Comparison of ENCODE assay signal across 9 cellular contexts in the genomic region with DNA sequence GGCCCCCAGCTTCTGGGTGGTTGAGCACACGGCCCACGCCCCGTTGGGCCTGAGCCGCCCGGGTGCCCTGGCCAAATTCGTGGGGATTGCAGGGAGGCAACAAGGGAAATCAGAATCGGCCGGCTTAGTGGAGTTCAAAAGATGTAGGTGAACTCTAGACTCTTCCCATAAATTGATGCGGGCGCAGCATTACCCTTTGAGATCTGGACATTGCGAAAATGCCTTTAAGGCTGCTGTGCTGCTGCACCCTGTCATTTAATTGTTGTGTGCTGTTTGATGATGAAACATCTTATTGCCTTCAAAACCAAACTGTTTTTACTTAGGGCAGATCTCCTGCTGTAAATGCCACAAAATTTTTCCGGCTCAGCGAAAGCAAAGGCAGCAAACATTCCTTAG. TPM values are rescaled to one million over a fixed set of nuclear protein-coding genes. Genes with fewer than 3 reads are reported as not detected.
A peak's percentile ranks its signal among the peaks of the same experiment; 100 is the strongest.
DNase-seq lines count a peak whose midpoint lies in the region; ATAC-seq and TF ChIP-seq lines count a peak whose summit lies in the region.
"Had no signal": no experiment of that assay in that cellular context is flagged by ENCODE, and none has a peak within 500 bp of the region (broad histone marks: within the 10 kb centered on the region; RNA-seq: fewer than 3 reads in every experiment).

No MANE protein-coding gene starts in this region.

- in situ Hi-C loops in astrocyte of the spinal cord (cut with HindIII; ENCODE audit: low sequenced_read_pairs) = no loop called here

- TF ChIP-seq RAD21 in liver (IDR thresholded peaks at IDR 0.05) = no peak

- WGBS in liver = 3% methylated on average over 13 of the region's 13 CpGs
- WGBS in upper lobe of left lung, 2 donors = 20 to 53% methylated on average over 1 to 9 of the region's 13 CpGs

- H3K9me3 ChIP-seq in liver (ENCODE audit: control insufficient read depth in 4 of 4, low read length in 3 of 4) (peaks cover 0 to 5% (median 2%) of the 10 kb centered on the region in 4 donors), upper lobe of left lung (no peaks in the 10 kb centered on the region)

- TF ChIP-seq EP300 in upper lobe of left lung (IDR thresholded peaks at IDR 0.05) = no peak

- no peak for TF ChIP-seq CTCF in astrocyte of the spinal cord (IDR thresholded peaks at IDR 0.05; ENCODE audit: low read depth, low read length)
- TF ChIP-seq CTCF in liver (IDR thresholded peaks at IDR 0.05; ENCODE audit: low read depth, low read length, missing input control) = no peak
- no peak for TF ChIP-seq CTCF in upper lobe of left lung (IDR thresholded peaks at IDR 0.05)

- ATAC-seq in HG03457 (IDR thresholded peaks at IDR 0.05; ENCODE audit: unreplicated experiment) = peak; percentile 15
- peak in 1 of 2 donors; percentile 25 for ATAC-seq in upper lobe of left lung (ENCODE audit: low FRiP score in 2 of 2)

- H3K27me3 ChIP-seq in liver (ENCODE audit: control insufficient read depth in 4 of 4, insufficient read depth in 4 of 4, low read length in 3 of 4) (no peaks in the 10 kb centered on the region), upper lobe of left lung (no peaks in the 10 kb centered on the region)

- H3K4me1 ChIP-seq in liver (ENCODE audit: control insufficient read depth in 4 of 4, insufficient read depth in 4 of 4, low read length in 3 of 4) (peaks cover 5 to 29% (median 21%) of the 10 kb centered on the region in 4 donors), upper lobe of left lung (peaks cover 0 to 7% (median 5%) of the 10 kb centered on the region in 4 donors)

- peak in 1 of 4 donors; percentile 3 for TF ChIP-seq POLR2A in upper lobe of left lung (IDR thresholded peaks at IDR 0.05)

- H3K9ac ChIP-seq in liver (ENCODE audit: low read depth in 1 of 2, low read length in 2 of 2) = peak overlapping the region in 1 of 2 donors; percentile 22

- DNase-seq in AG08396 (ENCODE audit: low spot score) (peak; percentile 29), astrocyte of the spinal cord (ENCODE audit: low read depth, low spot score) (peak; percentile 22), upper lobe of left lung (no peak), cerebellar nuclear complex (lab: John Stamatoyannopoulos, UW) (no peak), COLO829 (ENCODE audit: low spot score) (no peak), iPS-NIHi7 (ENCODE audit: extremely low spot score) (no peak)

- H3K4me3 ChIP-seq in astrocyte of the spinal cord (ENCODE audit: low read depth, low read length) = peak overlapping the region; percentile 47
- H3K4me3 ChIP-seq in liver (ENCODE audit: low read depth in 1 of 3, low read length in 3 of 3) = peak overlapping the region; percentile 60 to 81 (median 80)
- peak overlapping the region in 3 of 4 donors; percentile 50 to 81 (median 69) for H3K4me3 ChIP-seq in upper lobe of left lung

- H3K36me3 ChIP-seq in liver (ENCODE audit: control insufficient read depth in 4 of 4, insufficient read depth in 3 of 4, low read depth in 1 of 4, low read length in 3 of 4) (no peaks in the 10 kb centered on the region), upper lobe of left lung (no peaks in the 10 kb centered on the region)

- H3K27ac ChIP-seq in liver (ENCODE audit: low read depth in 1 of 2, low read length in 2 of 2) (peak overlapping the region; percentile 58 to 64), upper lobe of left lung (peak overlapping the region; percentile 30 to 87 (median 71))

TF ChIP-seq in liver, 16 proteins besides CTCF, POLR2A, EP300 and RAD21:
- TF ChIP-seq, protein P1, sequence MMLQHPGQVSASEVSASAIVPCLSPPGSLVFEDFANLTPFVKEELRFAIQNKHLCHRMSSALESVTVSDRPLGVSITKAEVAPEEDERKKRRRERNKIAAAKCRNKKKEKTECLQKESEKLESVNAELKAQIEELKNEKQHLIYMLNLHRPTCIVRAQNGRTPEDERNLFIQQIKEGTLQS (IDR thresholded peaks at IDR 0.05) = peak; percentile 29
- no peak for TF ChIP-seq FOXA2 (IDR thresholded peaks at IDR 0.05)
- TF ChIP-seq TAF1 (conservative IDR thresholded peaks at IDR 0.05) = no peak
- no peak for TF ChIP-seq NR2F2 (IDR thresholded peaks at IDR 0.05)
- TF ChIP-seq, protein P2, sequence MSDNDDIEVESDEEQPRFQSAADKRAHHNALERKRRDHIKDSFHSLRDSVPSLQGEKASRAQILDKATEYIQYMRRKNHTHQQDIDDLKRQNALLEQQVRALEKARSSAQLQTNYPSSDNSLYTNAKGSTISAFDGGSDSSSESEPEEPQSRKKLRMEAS (IDR thresholded peaks at IDR 0.05) = no peak
- TF ChIP-seq, protein P3, sequence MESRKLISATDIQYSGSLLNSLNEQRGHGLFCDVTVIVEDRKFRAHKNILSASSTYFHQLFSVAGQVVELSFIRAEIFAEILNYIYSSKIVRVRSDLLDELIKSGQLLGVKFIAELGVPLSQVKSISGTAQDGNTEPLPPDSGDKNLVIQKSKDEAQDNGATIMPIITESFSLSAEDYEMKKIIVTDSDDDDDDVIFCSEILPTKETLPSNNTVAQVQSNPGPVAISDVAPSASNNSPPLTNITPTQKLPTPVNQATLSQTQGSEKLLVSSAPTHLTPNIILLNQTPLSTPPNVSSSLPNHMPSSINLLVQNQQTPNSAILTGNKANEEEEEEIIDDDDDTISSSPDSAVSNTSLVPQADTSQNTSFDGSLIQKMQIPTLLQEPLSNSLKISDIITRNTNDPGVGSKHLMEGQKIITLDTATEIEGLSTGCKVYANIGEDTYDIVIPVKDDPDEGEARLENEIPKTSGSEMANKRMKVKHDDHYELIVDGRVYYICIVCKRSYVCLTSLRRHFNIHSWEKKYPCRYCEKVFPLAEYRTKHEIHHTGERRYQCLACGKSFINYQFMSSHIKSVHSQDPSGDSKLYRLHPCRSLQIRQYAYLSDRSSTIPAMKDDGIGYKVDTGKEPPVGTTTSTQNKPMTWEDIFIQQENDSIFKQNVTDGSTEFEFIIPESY (IDR thresholded peaks at IDR 0.05) = no peak
- no peak for TF ChIP-seq JUND (IDR thresholded peaks at IDR 0.05)
- TF ChIP-seq GABPA (IDR thresholded peaks at IDR 0.05 in 1 of 2, conservative IDR thresholded peaks at IDR 0.05 in 1 of 2) = no peak
- no peak for TF ChIP-seq EGR1 (IDR thresholded peaks at IDR 0.05; ENCODE audit: low read depth in 2 of 2)
- peak; percentile 48 for TF ChIP-seq SP1 (IDR thresholded peaks at IDR 0.05)
- no peak for TF ChIP-seq YY1 (IDR thresholded peaks at IDR 0.05)
- TF ChIP-seq HNF4G (IDR thresholded peaks at IDR 0.05) = no peak
- TF ChIP-seq, protein P4, sequence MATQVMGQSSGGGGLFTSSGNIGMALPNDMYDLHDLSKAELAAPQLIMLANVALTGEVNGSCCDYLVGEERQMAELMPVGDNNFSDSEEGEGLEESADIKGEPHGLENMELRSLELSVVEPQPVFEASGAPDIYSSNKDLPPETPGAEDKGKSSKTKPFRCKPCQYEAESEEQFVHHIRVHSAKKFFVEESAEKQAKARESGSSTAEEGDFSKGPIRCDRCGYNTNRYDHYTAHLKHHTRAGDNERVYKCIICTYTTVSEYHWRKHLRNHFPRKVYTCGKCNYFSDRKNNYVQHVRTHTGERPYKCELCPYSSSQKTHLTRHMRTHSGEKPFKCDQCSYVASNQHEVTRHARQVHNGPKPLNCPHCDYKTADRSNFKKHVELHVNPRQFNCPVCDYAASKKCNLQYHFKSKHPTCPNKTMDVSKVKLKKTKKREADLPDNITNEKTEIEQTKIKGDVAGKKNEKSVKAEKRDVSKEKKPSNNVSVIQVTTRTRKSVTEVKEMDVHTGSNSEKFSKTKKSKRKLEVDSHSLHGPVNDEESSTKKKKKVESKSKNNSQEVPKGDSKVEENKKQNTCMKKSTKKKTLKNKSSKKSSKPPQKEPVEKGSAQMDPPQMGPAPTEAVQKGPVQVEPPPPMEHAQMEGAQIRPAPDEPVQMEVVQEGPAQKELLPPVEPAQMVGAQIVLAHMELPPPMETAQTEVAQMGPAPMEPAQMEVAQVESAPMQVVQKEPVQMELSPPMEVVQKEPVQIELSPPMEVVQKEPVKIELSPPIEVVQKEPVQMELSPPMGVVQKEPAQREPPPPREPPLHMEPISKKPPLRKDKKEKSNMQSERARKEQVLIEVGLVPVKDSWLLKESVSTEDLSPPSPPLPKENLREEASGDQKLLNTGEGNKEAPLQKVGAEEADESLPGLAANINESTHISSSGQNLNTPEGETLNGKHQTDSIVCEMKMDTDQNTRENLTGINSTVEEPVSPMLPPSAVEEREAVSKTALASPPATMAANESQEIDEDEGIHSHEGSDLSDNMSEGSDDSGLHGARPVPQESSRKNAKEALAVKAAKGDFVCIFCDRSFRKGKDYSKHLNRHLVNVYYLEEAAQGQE (IDR thresholded peaks at IDR 0.05) = no peak
- no peak for TF ChIP-seq FOXA1 (IDR thresholded peaks at IDR 0.05)
- TF ChIP-seq RXRA (IDR thresholded peaks at IDR 0.05) = peak; percentile 22 to 35
- TF ChIP-seq HNF4A (conservative IDR thresholded peaks at IDR 0.05) = peak; percentile 43 to 54

RNA-seq across cellular contexts. Expression of a gene that starts 0.4 kb away (rescaled TPM):
- total RNA-seq in liver (100 to 1,000 TPM in 1 of 2 donors, 10 to 100 TPM in 1; 24.3 to 168 TPM), upper lobe of left lung (10 to 100 TPM; 34.2 to 88.0 (median 52.4) TPM)
- 10 to 100 TPM; 13.8 to 22.5 TPM for polyA plus RNA-seq in liver

RNA-seq across cellular contexts. Expression of a gene that starts 28.8 kb away (rescaled TPM):
- under 1 TPM in 1 of 2 donors, not detected in 1; 0.50 TPM for total RNA-seq in liver
- not detected for polyA plus RNA-seq in liver
- 1 to 10 TPM in 1 of 6 donors, not detected in 5; 1.5 TPM for total RNA-seq in upper lobe of left lung
- total RNA-seq: lung microvascular endothelial cell had no signal

RNA-seq across cellular contexts. Expression of a gene that starts 43.0 kb away (rescaled TPM):
- total RNA-seq in liver (10 to 100 TPM; 18.7 to 21.9 TPM), upper lobe of left lung (10 to 100 TPM; 24.1 to 52.4 (median 33.2) TPM)
- 10 to 100 TPM; 14.0 to 14.3 TPM for polyA plus RNA-seq in liver

RNA-seq across cellular contexts. Expression of a gene that starts 54.8 kb away (rescaled TPM):
- total RNA-seq in liver (10 to 100 TPM in 1 of 2 donors, 1 to 10 TPM in 1; 2.5 to 10.4 TPM), upper lobe of left lung (10 to 100 TPM; 10.2 to 30.4 (median 15.4) TPM)
- under 1 TPM; 0.66 to 0.75 TPM for polyA plus RNA-seq in liver

Comparison
In these comparisons a context has a peak if more than half of its experiments do, and no peak if none do; other contexts are left out.
1. DNase-seq: peak in AG08396 (single experiment) and astrocyte of the spinal cord (single experiment); none in upper lobe of left lung (0 of 2), cerebellar nuclear complex (0 of 2), COLO829 (single experiment) and iPS-NIHi7 (single experiment).
2. Peak in every context shown above with its lines, with median percentiles within 50 percentile points of each other: H3K4me3 ChIP-seq.